In genomic region chr6:37212268-37212667, GRCh38 we compare ENCODE assay signal across 20 cellular contexts. TPM values are rescaled to one million over a fixed set of nuclear protein-coding genes. Genes with fewer than 3 reads are reported as not detected.
DNase-seq lines count a peak whose midpoint lies in the region; ATAC-seq, FAIRE-seq and TF ChIP-seq lines count a peak whose summit lies in the region.
"Had no signal": no experiment of that assay in that cellular context is flagged by ENCODE, and none has a peak within 500 bp of the region (broad histone marks: within the 10 kb centered on the region; RNA-seq: fewer than 3 reads in every experiment).

No MANE protein-coding gene starts in this region.

- H3K4me1 ChIP-seq in DND-41 (ENCODE audit: insufficient read depth, low read length) (peaks cover 37% of the 10 kb centered on the region), H9 (ENCODE audit: insufficient read depth, low read length) (no peaks in the 10 kb centered on the region), endodermal cell (ENCODE audit: control insufficient read depth, insufficient read depth, low read length) (no peaks in the 10 kb centered on the region)
- H3K4me1 ChIP-seq: Caco-2 had no signal

- no peak for FAIRE-seq in frontal cortex (lab: Jason Lieb, UNC)
- FAIRE-seq: GM12878, GM19239, H1 had no signal

- H3K9ac ChIP-seq in DND-41 (ENCODE audit: low read depth, low read length) (no peak overlapping the region), H9 (ENCODE audit: extremely low read depth, insufficient read length, low read length) (no peak overlapping the region), endodermal cell (ENCODE audit: extremely low read depth, low read length, poor library complexity, severe bottlenecking) (no peak overlapping the region)
- H3K9ac ChIP-seq: GM23248 had no signal

- H3K14ac ChIP-seq in H9 (ENCODE audit: insufficient read depth, low read length), result no peak overlapping the region

- H3K4ac ChIP-seq in H9 (ENCODE audit: low read depth, low read length), result no peak overlapping the region

- no peaks in the 10 kb centered on the region for H3K79me1 ChIP-seq in H9 (ENCODE audit: insufficient read depth, low read depth, low read length, poor library complexity, severe bottlenecking)

- H3K79me2 ChIP-seq in DND-41 (ENCODE audit: insufficient read depth, low read length) (no peaks in the 10 kb centered on the region), H9 (ENCODE audit: insufficient read depth, low read length) (no peaks in the 10 kb centered on the region)

- H4K5ac ChIP-seq in H9 (ENCODE audit: insufficient read length, low read depth, low read length), result no peak overlapping the region

- no peak for ATAC-seq in DND-41 (ENCODE audit: insufficient read depth, low read depth)
- no peak for ATAC-seq in HG03196 (IDR thresholded peaks at IDR 0.05; ENCODE audit: unreplicated experiment)
- ATAC-seq in HG03139 (IDR thresholded peaks at IDR 0.05; ENCODE audit: unreplicated experiment), result no peak
- no peak for ATAC-seq in HG03159 (IDR thresholded peaks at IDR 0.05; ENCODE audit: unreplicated experiment)
- ATAC-seq: GM12878, HCT116 had no signal

- H3K56ac ChIP-seq in H9 (ENCODE audit: insufficient read length, low read depth, low read length), result no peak overlapping the region

- TF ChIP-seq CTCF in DND-41 (IDR thresholded peaks at IDR 0.05; ENCODE audit: borderline replicate concordance, extremely low read depth, low read length, poor library complexity, severe bottlenecking) (no peak), H9 (conservative IDR thresholded peaks at IDR 0.05) (no peak), endodermal cell (conservative IDR thresholded peaks at IDR 0.05) (no peak)

- H3K4me3 Mint-ChIP-seq in H9, result no peak overlapping the region
- H3K4me3 Mint-ChIP-seq in endodermal cell, result no peak overlapping the region
- H3K4me3 Mint-ChIP-seq: CD4-positive, alpha-beta memory T cell had no signal

- H3K4me1 Mint-ChIP-seq in H9 (peaks cover 2% of the 10 kb centered on the region in 2 experiments; a peak in 2 of 4 replicates), endodermal cell (peaks cover 1% of the 10 kb centered on the region)

- H3K27ac ChIP-seq in DND-41 (ENCODE audit: low read length), result peak overlapping the region; percentile 51; the same call in 1 of the 2 replicates
- H3K27ac ChIP-seq in H9 (ENCODE audit: insufficient read length, low read depth, low read length), result no peak overlapping the region
- H3K27ac ChIP-seq in KOPT-K1 (ENCODE audit: low read depth, low read length, poor library complexity, severe bottlenecking), result peak overlapping the region; percentile 3
- no peak overlapping the region for H3K27ac ChIP-seq in endodermal cell (ENCODE audit: low read depth, low read length)
- H3K27ac ChIP-seq: GM23248 had no signal

- no CpG with 5 or more reads among the region's 9 CpGs for WGBS in H9 (ENCODE audit: extremely low coverage, insufficient read length, low lambda C conversion rate)
- 91 to 98% methylated on average over 7 to 9 of the region's 9 CpGs for WGBS in endodermal cell (ENCODE audit: insufficient coverage in 1 of 2, insufficient read length in 1 of 2), 2 experiments

- no peak overlapping the region for H2BK12ac ChIP-seq in H9 (ENCODE audit: insufficient read length, low read depth, low read length)

- H2BK20ac ChIP-seq in H9 (ENCODE audit: low read depth, low read length, poor library complexity, severe bottlenecking), result no peak overlapping the region

- H3K27me3 ChIP-seq in DND-41 (ENCODE audit: insufficient read depth, low read length, poor library complexity), result no peaks in the 10 kb centered on the region
- H3K27me3 ChIP-seq in H9 (ENCODE audit: insufficient read depth, low read length), result no peaks in the 10 kb centered on the region
- H3K27me3 ChIP-seq in endodermal cell (ENCODE audit: control insufficient read depth, insufficient read depth, low read length, poor library complexity, severe bottlenecking), result no peaks in the 10 kb centered on the region

- H2AK5ac ChIP-seq in H9 (ENCODE audit: insufficient read length, low read length), result no peak overlapping the region

- no peak overlapping the region for H2BK5ac ChIP-seq in H9 (ENCODE audit: insufficient read length, low read length)

- H3K4me2 ChIP-seq in DND-41 (ENCODE audit: insufficient read depth, low read length), result no peak overlapping the region
- no peak overlapping the region for H3K4me2 ChIP-seq in H9 (ENCODE audit: insufficient read depth, insufficient read length, low read length)

- H2BK120ac ChIP-seq in H9 (ENCODE audit: low read depth, low read length, poor library complexity, severe bottlenecking), result no peak overlapping the region

- no peaks in the 10 kb centered on the region for H3K23me2 ChIP-seq in H9 (ENCODE audit: insufficient read length, low read depth, low read length, poor library complexity, severe bottlenecking)

- peaks cover 0 to 2% of the 10 kb centered on the region in 2 experiments; a peak in 1 of 5 replicates for H3K9me3 Mint-ChIP-seq in H9
- no peaks in the 10 kb centered on the region for H3K9me3 Mint-ChIP-seq in endodermal cell
- H3K9me3 Mint-ChIP-seq: CD4-positive, alpha-beta memory T cell had no signal

- no peak overlapping the region for H3T11ph ChIP-seq in H9 (ENCODE audit: low read length)

- H4K20me1 ChIP-seq in DND-41 (ENCODE audit: insufficient read depth, low read length) (no peaks in the 10 kb centered on the region), H9 (ENCODE audit: control insufficient read depth, insufficient read depth, insufficient read length) (no peaks in the 10 kb centered on the region)

- no peak overlapping the region for H3K18ac ChIP-seq in H9 (ENCODE audit: insufficient read length, low read depth, low read length)

- no peak overlapping the region for H2AFZ ChIP-seq in DND-41 (ENCODE audit: low read depth, low read length)
- H2AFZ ChIP-seq in H9 (ENCODE audit: low read length), result no peak overlapping the region
- H2AFZ ChIP-seq: GM23248 had no signal

- H3K9me3 ChIP-seq in DND-41 (ENCODE audit: insufficient read depth, low read length, severe bottlenecking) (no peaks in the 10 kb centered on the region), H9 (ENCODE audit: control insufficient read depth, low read depth, low read length) (no peaks in the 10 kb centered on the region), KOPT-K1 (ENCODE audit: insufficient read depth, low read length, poor library complexity, severe bottlenecking) (no peaks in the 10 kb centered on the region), endodermal cell (ENCODE audit: control insufficient read depth, low read length) (no peaks in the 10 kb centered on the region)
- H3K9me3 ChIP-seq: Caco-2 had no signal

- H3K4me3 ChIP-seq in DND-41 (ENCODE audit: low read depth in 1 of 2, low read length in 2 of 2), result no peak overlapping the region
- no peak overlapping the region for H3K4me3 ChIP-seq in endodermal cell (ENCODE audit: low read length)
- H3K4me3 ChIP-seq: GM12878, GM23248 had no signal

- H3K23ac ChIP-seq in H9 (ENCODE audit: insufficient read length, low read depth, low read length), result no peak overlapping the region

- H3K27ac Mint-ChIP-seq in H9 (no peak overlapping the region), endodermal cell (no peak overlapping the region)

- DNase-seq in DND-41, result no peak
- no peak for DNase-seq in H9
- peak; percentile 28 for DNase-seq in endodermal cell
- DNase-seq in frontal cortex (ENCODE audit: low spot score in 2 of 2), result no peak
- DNase-seq: C1 segment of cervical spinal cord; Caco-2; CD4-positive, alpha-beta memory T cell; DMS153; EL; GDM1; GM23248; H7 had no signal

- peak overlapping the region; percentile 12 for H4K8ac ChIP-seq in H9 (replicated peaks; ENCODE audit: insufficient read length, low read depth, low read length)

- H2BK15ac ChIP-seq in H9 (ENCODE audit: low read depth, low read length), result no peak overlapping the region

- H3K27me3 Mint-ChIP-seq in H9 (ENCODE audit: low read depth), result no peaks in the 10 kb centered on the region
- H3K27me3 Mint-ChIP-seq in endodermal cell (ENCODE audit: insufficient read depth), result no peaks in the 10 kb centered on the region
- H3K27me3 Mint-ChIP-seq: CD4-positive, alpha-beta memory T cell had no signal

- no peaks in the 10 kb centered on the region for H3K36me3 Mint-ChIP-seq in H9 (ENCODE audit: insufficient read depth in 1 of 3, low read depth in 3 of 3)
- no peaks in the 10 kb centered on the region for H3K36me3 Mint-ChIP-seq in endodermal cell (ENCODE audit: low read depth)
- H3K36me3 Mint-ChIP-seq: CD4-positive, alpha-beta memory T cell had no signal

- H4K91ac ChIP-seq in H9 (ENCODE audit: insufficient read length, low read depth, low read length), result no peak overlapping the region

- H3K36me3 ChIP-seq in DND-41 (ENCODE audit: insufficient read depth, low read length) (no peaks in the 10 kb centered on the region), KOPT-K1 (ENCODE audit: insufficient read depth, low read length) (no peaks in the 10 kb centered on the region), endodermal cell (ENCODE audit: control insufficient read depth, insufficient read depth, low read length) (no peaks in the 10 kb centered on the region)

RNA-seq across cellular contexts. Expression of gene PIM1, which starts 42.3 kb away (rescaled TPM):
- total RNA-seq in H9 (2021) (46.7 and 47.5 TPM in 2 replicates), endodermal cell (10 to 100 TPM; 43.9 to 65.3 TPM), frontal cortex (20.4 TPM)
- 46.6 TPM for polyA plus RNA-seq in endodermal cell (2013, experiment 1 of 2)
- polyA plus RNA-seq in endodermal cell (2013, experiment 2 of 2), result 45.2 TPM

RNA-seq across cellular contexts. Expression of gene TBC1D22B, which starts 45.3 kb away (rescaled TPM):
- total RNA-seq in H9 (2021) (12.9 and 14.3 TPM in 2 replicates), endodermal cell (10 to 100 TPM; 13.8 to 20.1 TPM), frontal cortex (8.2 TPM)
- polyA plus RNA-seq in endodermal cell (2013, experiment 1 of 2), result 13.9 TPM
- 13.1 TPM for polyA plus RNA-seq in endodermal cell (2013, experiment 2 of 2)

RNA-seq across cellular contexts. Expression of gene TMEM217, which starts 45.7 kb away (rescaled TPM):
- total RNA-seq in H9 (2021) (1.1 and 1.4 TPM in 2 replicates), endodermal cell (1 to 10 TPM in 1 of 2 donors, under 1 TPM in 1; 0.95 to 1.6 TPM), frontal cortex (1.2 TPM)
- polyA plus RNA-seq in endodermal cell (2013, experiment 1 of 2), result 0.43 TPM
- polyA plus RNA-seq in endodermal cell (2013, experiment 2 of 2), result 0.41 TPM

Comparison
In these comparisons a context has a peak if more than half of its experiments do, and no peak if none do; other contexts are left out.
1. H3K27ac ChIP-seq: peak in DND-41 (single experiment) and KOPT-K1 (single experiment); none in H9 (single experiment) and endodermal cell (single experiment).